In the genomic region with DNA sequence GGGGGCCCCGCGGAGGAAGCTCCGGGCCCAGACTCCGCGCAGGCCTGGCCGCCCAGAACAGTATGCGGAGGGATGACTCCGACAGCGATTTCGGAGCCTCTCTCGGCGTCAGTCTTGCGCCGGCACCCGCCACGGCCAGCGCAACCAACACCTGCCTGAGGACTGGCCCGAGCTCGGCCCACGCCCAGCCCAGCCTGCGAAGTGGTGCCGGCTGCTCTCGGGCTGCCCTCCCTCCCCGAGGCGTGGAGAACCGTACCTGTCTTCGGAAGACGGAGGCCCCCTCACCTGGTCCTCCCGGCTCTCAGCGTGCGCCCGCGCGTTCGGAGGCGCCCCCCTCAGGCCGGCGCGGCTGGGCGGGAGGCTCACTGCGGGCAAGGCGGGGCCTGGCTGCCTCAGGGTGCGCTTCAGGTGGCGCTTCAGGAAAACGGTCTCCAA, we compare ENCODE assay signal across 10 cellular contexts. TPM values are rescaled to one million over a fixed set of nuclear protein-coding genes. Genes with fewer than 3 reads are reported as not detected.
DNase-seq lines count a peak whose midpoint lies in the region.
"Had no signal": no experiment of that assay in that cellular context is flagged by ENCODE, and none has a peak within 500 bp of the region (broad histone marks: within the 10 kb centered on the region; RNA-seq: fewer than 3 reads in every experiment).

A gene with protein sequence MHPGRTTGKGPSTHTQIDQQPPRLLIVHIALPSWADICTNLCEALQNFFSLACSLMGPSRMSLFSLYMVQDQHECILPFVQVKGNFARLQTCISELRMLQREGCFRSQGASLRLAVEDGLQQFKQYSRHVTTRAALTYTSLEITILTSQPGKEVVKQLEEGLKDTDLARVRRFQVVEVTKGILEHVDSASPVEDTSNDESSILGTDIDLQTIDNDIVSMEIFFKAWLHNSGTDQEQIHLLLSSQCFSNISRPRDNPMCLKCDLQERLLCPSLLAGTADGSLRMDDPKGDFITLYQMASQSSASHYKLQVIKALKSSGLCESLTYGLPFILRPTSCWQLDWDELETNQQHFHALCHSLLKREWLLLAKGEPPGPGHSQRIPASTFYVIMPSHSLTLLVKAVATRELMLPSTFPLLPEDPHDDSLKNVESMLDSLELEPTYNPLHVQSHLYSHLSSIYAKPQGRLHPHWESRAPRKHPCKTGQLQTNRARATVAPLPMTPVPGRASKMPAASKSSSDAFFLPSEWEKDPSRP (minus strand): TSS at position 322 of the 435 bp plus-strand sequence. CDS start 8,055 bp downstream, outside the sequence.

- no peak within 1 kb of the TSS for H3K27ac ChIP-seq in ectodermal cell (ENCODE audit: insufficient read depth, low read depth, low read length, poor library complexity, severe bottlenecking)
- H3K27ac ChIP-seq in mesodermal cell (ENCODE audit: low read depth, low read length, severe bottlenecking), result no peak within 1 kb of the TSS

- no peaks in the 10 kb centered on the region for H3K36me3 ChIP-seq in ectodermal cell (ENCODE audit: control insufficient read depth, insufficient read depth, low read length)
- H3K36me3 ChIP-seq in mesodermal cell (ENCODE audit: control insufficient read depth, insufficient read depth, low read length), result no peaks in the 10 kb centered on the region

- 30 to 37% methylated on average over 45 of the region's 45 CpGs for WGBS in ectodermal cell, 2 experiments
- 23 to 34% methylated on average over 39 to 42 of the region's 45 CpGs for WGBS in mesodermal cell (ENCODE audit: insufficient coverage in 2 of 2), 2 experiments

- no peaks in the 10 kb centered on the region for H3K9me3 ChIP-seq in ectodermal cell (ENCODE audit: control insufficient read depth, low read length)
- H3K9me3 ChIP-seq in mesodermal cell (ENCODE audit: control insufficient read depth, low read length), result no peaks in the 10 kb centered on the region

- DNase-seq in stimulated activated CD4-positive, alpha-beta T cell treated with anti-CD3 and anti-CD28 coated beads, Interleukin-4, amount 100 ng/mL, for 1 hour, result peak; percentile 9
- no peak for DNase-seq in stimulated activated CD4-positive, alpha-beta T cell treated with anti-CD3 and anti-CD28 coated beads, Interleukin-1b, Interleukin-23, amount 100 ng/mL, for 48 hours
- DNase-seq in central memory CD4-positive, alpha-beta T cell, result no peak
- DNase-seq in activated CD4-positive, CD25-positive, alpha-beta regulatory T cell (lab: John Stamatoyannopoulos, UW), result no peak
- no peak for DNase-seq in NCI-H1105 treated with DMSO at 0.1 percent for 48 hours (lab: John Stamatoyannopoulos, UW)
- no peak for DNase-seq in NCI-H2227 treated with DMSO at 0.1 percent for 48 hours (lab: John Stamatoyannopoulos, UW)
- DNase-seq: CD4-positive, alpha-beta memory T cell; NCI-H524 treated with DMSO at 0.1 percent for 48 hours had no signal

- H3K4me3 ChIP-seq in ectodermal cell (ENCODE audit: insufficient read depth, low read depth, low read length), result peak within 1 kb of the TSS; percentile 25
- H3K4me3 ChIP-seq in mesodermal cell (ENCODE audit: extremely low read depth, insufficient read depth, low read length, poor library complexity, severe bottlenecking), result peak within 1 kb of the TSS; percentile 6

- H3K4me1 ChIP-seq in ectodermal cell (ENCODE audit: control insufficient read depth, insufficient read depth, low read length) (no peaks in the 10 kb centered on the region), mesodermal cell (ENCODE audit: control insufficient read depth, insufficient read depth, low read length, poor library complexity, severe bottlenecking) (no peaks in the 10 kb centered on the region)

- peaks cover 33% of the 10 kb centered on the region for H3K27me3 ChIP-seq in ectodermal cell (ENCODE audit: control insufficient read depth, insufficient read depth, low read length, poor library complexity, severe bottlenecking)

RNA-seq across cellular contexts. Expression of the gene that starts here (rescaled TPM):
- 1.2 TPM for polyA plus RNA-seq in ectodermal cell (2013, experiment 1 of 4)
- polyA plus RNA-seq in ectodermal cell (2013, experiment 2 of 4), result 1.2 TPM
- polyA plus RNA-seq in ectodermal cell (2013, experiment 3 of 4), result 1.8 TPM
- polyA plus RNA-seq in ectodermal cell (2013, experiment 4 of 4), result 1.0 TPM
- polyA plus RNA-seq in mesodermal cell (2013, experiment 1 of 2), result not detected
- 0.20 TPM for polyA plus RNA-seq in mesodermal cell (2013, experiment 2 of 2)
